8 cellular contexts compared by ENCODE assay signal in the genomic region with DNA sequence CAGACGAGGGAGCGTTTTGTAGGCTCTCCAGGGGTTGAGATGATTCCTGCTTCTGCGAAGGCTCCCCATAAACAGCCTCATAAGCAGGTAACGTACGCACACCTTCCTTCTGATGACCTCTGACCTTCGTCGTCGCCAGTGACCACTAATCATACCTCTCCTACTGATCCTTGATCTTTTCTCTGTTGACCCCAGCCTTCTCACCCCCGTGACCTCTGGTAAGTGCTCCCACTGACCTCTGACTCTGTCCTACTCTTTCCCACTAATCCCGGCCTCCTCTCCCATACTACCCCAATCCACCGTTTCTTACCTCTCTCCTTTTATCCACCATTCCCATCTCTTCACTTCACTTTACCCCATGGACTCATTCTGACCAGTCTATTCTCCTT. TPM values are rescaled to one million over a fixed set of nuclear protein-coding genes. Genes with fewer than 3 reads are reported as not detected.
DNase-seq lines count a peak whose midpoint lies in the region; ATAC-seq and TF ChIP-seq lines count a peak whose summit lies in the region.

No MANE protein-coding gene starts in this region.

- no peak for TF ChIP-seq POLR2A in gastroesophageal sphincter (IDR thresholded peaks at IDR 0.05)

- H3K27me3 ChIP-seq in PC-3 (ENCODE audit: low read length) (no peaks in the 10 kb centered on the region), psoas muscle (ENCODE audit: insufficient read depth in 3 of 3, low read length in 2 of 3) (no peaks in the 10 kb centered on the region), gastroesophageal sphincter (no peaks in the 10 kb centered on the region)

- peaks cover 40% of the 10 kb centered on the region for H3K79me2 ChIP-seq in PC-3 (ENCODE audit: low read length)

- intact Hi-C loops in PC-3 (cut with micrococcal nuclease) (no loop called here), psoas muscle (cut with DNase I) (no loop called here)

- ATAC-seq in PC-3 (no peak), psoas muscle (no peak), HG03460 (IDR thresholded peaks at IDR 0.05; ENCODE audit: unreplicated experiment) (no peak), gastroesophageal sphincter (no peak), GM18858 (IDR thresholded peaks at IDR 0.05; ENCODE audit: unreplicated experiment) (no peak)

- peak overlapping the region; percentile 83 for H3K4me2 ChIP-seq in PC-3 (ENCODE audit: low read length)

- no peak for DNase-seq in PC-3
- no peak for DNase-seq in epithelial cell of esophagus (ENCODE audit: low read depth)
- no peak for DNase-seq in psoas muscle
- no peak for DNase-seq in activated CD4-positive, CD25-positive, alpha-beta regulatory T cell treated with anti-CD3 and anti-CD28 coated beads, Interleukin-2, amount 50 U/mL, for 72 hours

- H3K27ac ChIP-seq in PC-3 (ENCODE audit: low read length) (no peak overlapping the region), psoas muscle (no peak overlapping the region), gastroesophageal sphincter (no peak overlapping the region)

- POLR2A ChIA-PET in PC-3 (lab: Charles Lee; ENCODE audit: unreplicated experiment): no interaction called here

- H3K36me3 ChIP-seq in ES-I3 (ENCODE audit: insufficient read depth, low read length): no peaks in the 10 kb centered on the region
- H3K36me3 ChIP-seq in PC-3 (ENCODE audit: low read depth, low read length): no peaks in the 10 kb centered on the region
- no peaks in the 10 kb centered on the region for H3K36me3 ChIP-seq in psoas muscle (ENCODE audit: insufficient read depth in 1 of 2, low read depth in 1 of 2)
- H3K36me3 ChIP-seq in gastroesophageal sphincter: no peaks in the 10 kb centered on the region

- H3K4me3 ChIP-seq in PC-3 (ENCODE audit: low read length) (peak overlapping the region; percentile 55), epithelial cell of esophagus (ENCODE audit: low read length) (peak overlapping the region; percentile 30), psoas muscle (peak overlapping the region; percentile 85), gastroesophageal sphincter (peak overlapping the region in 1 of 2 donors; percentile 90)

- H3F3A ChIP-seq in PC-3 (ENCODE audit: low read length, unreplicated experiment): no peaks in the 10 kb centered on the region

- TF ChIP-seq EP300 in gastroesophageal sphincter (IDR thresholded peaks at IDR 0.05): no peak

- WGBS in psoas muscle, 3 donors: 14 to 20% (median 18%) methylated on average over 11 of the region's 11 CpGs
- 12 to 14% methylated on average over 10 to 11 of the region's 11 CpGs for WGBS in gastroesophageal sphincter (ENCODE audit: low coverage in 1 of 2), 2 donors

- CTCF ChIA-PET in PC-3 (lab: Charles Lee): no interaction called here

- peak overlapping the region; percentile 82 for H2AFZ ChIP-seq in PC-3 (ENCODE audit: low read length)

- H3K9ac ChIP-seq in ES-I3 (ENCODE audit: low read depth, low read length) (peak overlapping the region; percentile 41; the same call in 1 of the 2 replicates), PC-3 (ENCODE audit: low read length) (no peak overlapping the region)

- BruUV-seq in PC-3 (replicated peaks; lab: Mats Ljungman, UMichigan): no TSS peak

- H3K4me1 ChIP-seq in ES-I3 (ENCODE audit: insufficient read depth, low read length): peaks cover 6% of the 10 kb centered on the region
- peaks cover 28% of the 10 kb centered on the region for H3K4me1 ChIP-seq in PC-3 (ENCODE audit: insufficient read depth, low read length)
- peaks cover 55% of the 10 kb centered on the region for H3K4me1 ChIP-seq in psoas muscle
- peaks cover 0 to 45% (median 15%) of the 10 kb centered on the region in 3 donors for H3K4me1 ChIP-seq in gastroesophageal sphincter

- no peaks in the 10 kb centered on the region for H3K9me3 ChIP-seq in ES-I3 (ENCODE audit: control insufficient read depth, insufficient read depth, low read length)
- no peaks in the 10 kb centered on the region for H3K9me3 ChIP-seq in PC-3 (ENCODE audit: low read length)
- H3K9me3 ChIP-seq in psoas muscle: no peaks in the 10 kb centered on the region
- H3K9me3 ChIP-seq in gastroesophageal sphincter: no peaks in the 10 kb centered on the region

- H3K9me2 ChIP-seq in PC-3 (replicated peaks; ENCODE audit: low read length): no peaks in the 10 kb centered on the region

- TF ChIP-seq CTCF in PC-3 (conservative IDR thresholded peaks at IDR 0.05; ENCODE audit: low read depth, low read length) (no peak), epithelial cell of esophagus (IDR thresholded peaks at IDR 0.05; ENCODE audit: insufficient read depth, low read depth, low read length, missing control alignments) (no peak), psoas muscle (IDR thresholded peaks at IDR 0.05) (no peak), gastroesophageal sphincter (IDR thresholded peaks at IDR 0.05) (no peak)

- peaks cover 19% of the 10 kb centered on the region; the same call in 1 of the 2 replicates for H4K20me1 ChIP-seq in PC-3 (ENCODE audit: low read length)

RNA-seq across cellular contexts. Expression of a gene that starts 0.4 kb away (rescaled TPM):
- total RNA-seq in PC-3 (2014; rRNA removed) (not detected in 2 replicates), psoas muscle (under 1 TPM in 1 of 4 donors, not detected in 3; 0.19 TPM), gastroesophageal sphincter (not detected)
- under 1 TPM; 0.04 to 0.70 (median 0.34) TPM for polyA plus RNA-seq in psoas muscle

RNA-seq across cellular contexts. Expression of a gene that starts 0.6 kb away (rescaled TPM):
- total RNA-seq in PC-3 (2014; rRNA removed) (15.2 and 17.1 TPM in 2 replicates), psoas muscle (10 to 100 TPM; 34.5 to 84.0 (median 38.5) TPM), gastroesophageal sphincter (10 to 100 TPM; 11.2 to 18.4 (median 13.4) TPM)
- polyA plus RNA-seq in psoas muscle: 10 to 100 TPM; 25.4 to 99.4 (median 27.3) TPM
